18 cellular contexts compared by ENCODE assay signal in the genomic region with DNA sequence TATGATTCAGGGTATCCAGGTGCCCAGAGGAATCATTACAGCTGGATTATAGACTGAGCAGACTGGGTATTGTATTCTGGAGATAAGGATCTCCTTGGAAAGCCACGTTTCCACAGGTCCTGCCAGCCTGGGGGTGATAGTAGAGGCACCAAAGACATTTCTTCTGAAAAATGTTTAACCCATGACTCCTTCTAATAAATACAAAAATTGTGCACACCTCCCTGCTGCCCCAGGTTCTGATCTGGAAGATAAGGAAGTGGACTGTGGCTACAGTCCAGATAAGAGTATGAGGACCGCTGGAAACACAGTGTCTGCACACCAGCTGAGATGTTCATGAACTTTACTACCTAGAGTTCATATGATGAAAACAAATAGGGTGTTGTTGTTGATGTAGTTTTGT.
DNase-seq lines count a peak whose midpoint lies in the region; ATAC-seq, FAIRE-seq and TF ChIP-seq lines count a peak whose summit lies in the region.
"Had no signal": no experiment of that assay in that cellular context is flagged by ENCODE, and none has a peak within 500 bp of the region (broad histone marks: within the 10 kb centered on the region; RNA-seq: fewer than 3 reads in every experiment).

No MANE protein-coding gene starts in this region.

- no peak overlapping the region for H2AK5ac ChIP-seq in trophoblast cell (ENCODE audit: low read length)

- no peak for ATAC-seq in HepG2
- ATAC-seq in K562: no peak
- no peak for ATAC-seq in WTC11
- no peak for ATAC-seq in stimulated activated naive CD8-positive, alpha-beta T cell treated with anti-CD3 and anti-CD28 coated beads, Interleukin-15, amount 100 ng/mL, for 72 hours

- H2AFZ ChIP-seq in HepG2 (ENCODE audit: low read length): no peak overlapping the region
- H2AFZ ChIP-seq in K562 (ENCODE audit: low read depth, low read length): no peak overlapping the region
- H2AFZ ChIP-seq in trophoblast cell (ENCODE audit: insufficient read depth, low read length, poor library complexity): no peak overlapping the region
- H2AFZ ChIP-seq: GM23248 had no signal

- WGBS in liver: 57% methylated on average over 2 of the region's 2 CpGs
- WGBS in HepG2 (ENCODE audit: low lambda C conversion rate): 10% methylated on average over 2 of the region's 2 CpGs
- 0% methylated on average over 2 of the region's 2 CpGs for WGBS in K562 (ENCODE audit: insufficient coverage, low coverage, missing lambda C conversion rate)
- WGBS in trophoblast cell (ENCODE audit: extremely low coverage, insufficient coverage, insufficient read length): no CpG with 5 or more reads among the region's 2 CpGs

- no peak overlapping the region for H3K23ac ChIP-seq in trophoblast cell (ENCODE audit: low read length)

- no peaks in the 10 kb centered on the region for H3K9me3 ChIP-seq in liver (ENCODE audit: control insufficient read depth in 4 of 4, low read length in 3 of 4)
- H3K9me3 ChIP-seq in HepG2 (ENCODE audit: low read length): no peaks in the 10 kb centered on the region
- no peaks in the 10 kb centered on the region for H3K9me3 ChIP-seq in K562 (replicated peaks; ENCODE audit: control insufficient read depth, insufficient read depth, low read depth, low read length)
- peaks cover 2% of the 10 kb centered on the region for H3K9me3 ChIP-seq in trophoblast cell (ENCODE audit: insufficient read depth, low read depth, low read length)
- H3K9me3 ChIP-seq: BE2C, HAP-1 had no signal

- H3K4me2 ChIP-seq in HepG2 (ENCODE audit: low read depth, low read length): no peak overlapping the region
- H3K4me2 ChIP-seq in K562 (ENCODE audit: insufficient read depth, low read length): no peak overlapping the region
- H3K4me2 ChIP-seq in trophoblast cell (ENCODE audit: low read length): no peak overlapping the region

- peaks cover 0 to 3% (median 3%) of the 10 kb centered on the region in 4 donors for H3K36me3 ChIP-seq in liver (ENCODE audit: control insufficient read depth in 4 of 4, insufficient read depth in 3 of 4, low read depth in 1 of 4, low read length in 3 of 4)
- H3K36me3 ChIP-seq in HepG2 (replicated peaks in 1 of 2; ENCODE audit: control insufficient read depth in 1 of 2, insufficient read depth in 2 of 2, low read length in 2 of 2): no peaks in the 10 kb centered on the region
- H3K36me3 ChIP-seq in K562 (ENCODE audit: control insufficient read depth, insufficient read depth, low read length): no peaks in the 10 kb centered on the region
- H3K36me3 ChIP-seq in trophoblast cell (ENCODE audit: control insufficient read depth in 1 of 2, insufficient read depth in 2 of 2, low read length in 2 of 2): no peaks in the 10 kb centered on the region
- H3K36me3 ChIP-seq: BE2C, HAP-1 had no signal

- no peak for TF ChIP-seq CTCF in liver (IDR thresholded peaks at IDR 0.05; ENCODE audit: low read depth, low read length, missing input control)
- TF ChIP-seq CTCF in HepG2 (CRISPR knock-in tag; IDR thresholded peaks at IDR 0.05): no peak
- TF ChIP-seq CTCF in K562 (IDR thresholded peaks at IDR 0.05 in 2 of 3, conservative IDR thresholded peaks at IDR 0.05 in 1 of 3; ENCODE audit: insufficient read depth in 2 of 3, low read depth in 1 of 3, low read length in 3 of 3): no peak
- no peak for TF ChIP-seq CTCF in WTC11 (IDR thresholded peaks at IDR 0.05)

- BruUV-seq in HepG2 (replicated peaks; lab: Mats Ljungman, UMichigan) (no TSS peak), K562 (replicated peaks; lab: Mats Ljungman, UMichigan) (no TSS peak)

- TF ChIP-seq EP300 in HepG2 (IDR thresholded peaks at IDR 0.05; ENCODE audit: low read depth in 2 of 2, low read length in 2 of 2) (no peak), HepG2 (CRISPR knock-in tag; IDR thresholded peaks at IDR 0.05; ENCODE audit: borderline replicate concordance) (no peak), K562 (IDR thresholded peaks at IDR 0.05; ENCODE audit: low read length) (no peak)

- CTCF ChIA-PET in HepG2 (lab: Yijun Ruan, JAX; ENCODE audit: low intra/inter-chr PET ratio, low total read pairs) (no interaction called here), K562 (lab: Yijun Ruan, JAX; ENCODE audit: low intra/inter-chr PET ratio) (no interaction called here), WTC11 (lab: Charles Lee) (interaction anchor here (1.1 kb wide), 1 partner anchor 14 kb away, joined by 3 read pairs; no protein-coding TSS in a partner anchor)
- CTCF ChIA-PET in activated CD4-positive, alpha-beta memory T cell treated with anti-CD3 and anti-CD28 coated beads, Interleukin-2, amount 10 ng/mL, durations not matched to agents 7 days and 5 days (lab: Charles Lee): no interaction called here

- H4K20me1 ChIP-seq in HepG2 (ENCODE audit: insufficient read depth, low read length) (no peaks in the 10 kb centered on the region), K562 (replicated peaks; ENCODE audit: control insufficient read depth, insufficient read depth, low read length) (no peaks in the 10 kb centered on the region)

- H3K9ac ChIP-seq in liver (ENCODE audit: low read depth in 1 of 2, low read length in 2 of 2) (no peak overlapping the region), HepG2 (ENCODE audit: insufficient read depth, low read depth, low read length) (no peak overlapping the region), K562 (ENCODE audit: insufficient read depth in 1 of 2, low read depth in 2 of 2, low read length in 2 of 2) (no peak overlapping the region), trophoblast cell (ENCODE audit: low read length) (no peak overlapping the region)
- H3K9ac ChIP-seq: GM23248 had no signal

- no peaks in the 10 kb centered on the region for H3K9me3 Mint-ChIP-seq in WTC11
- no peaks in the 10 kb centered on the region for H3K9me3 Mint-ChIP-seq in stimulated activated naive CD8-positive, alpha-beta T cell treated with anti-CD3 and anti-CD28 coated beads, Interleukin-15, amount 100 ng/mL, for 72 hours
- H3K9me3 Mint-ChIP-seq in activated CD4-positive, alpha-beta memory T cell treated with anti-CD3 and anti-CD28 coated beads, Interleukin-2, amount 10 ng/mL, durations not matched to agents 7 days and 5 days: no peaks in the 10 kb centered on the region
- H3K9me3 Mint-ChIP-seq: CD4-positive, alpha-beta T cell had no signal

- no peak overlapping the region for H3K27ac Mint-ChIP-seq in WTC11
- H3K27ac Mint-ChIP-seq in stimulated activated naive CD8-positive, alpha-beta T cell treated with anti-CD3 and anti-CD28 coated beads, Interleukin-15, amount 100 ng/mL, for 72 hours: peak overlapping the region in 1 of 2 donors; percentile 5
- no peak overlapping the region for H3K27ac Mint-ChIP-seq in activated CD4-positive, alpha-beta memory T cell treated with anti-CD3 and anti-CD28 coated beads, Interleukin-2, amount 10 ng/mL, durations not matched to agents 7 days and 5 days
- H3K27ac Mint-ChIP-seq: CD4-positive, alpha-beta T cell had no signal

- no peaks in the 10 kb centered on the region for H3K27me3 Mint-ChIP-seq in WTC11 (ENCODE audit: low read depth)
- peaks cover 40% of the 10 kb centered on the region for H3K27me3 Mint-ChIP-seq in stimulated activated naive CD8-positive, alpha-beta T cell treated with anti-CD3 and anti-CD28 coated beads, Interleukin-15, amount 100 ng/mL, for 72 hours
- peaks cover 44% of the 10 kb centered on the region for H3K27me3 Mint-ChIP-seq in activated CD4-positive, alpha-beta memory T cell treated with anti-CD3 and anti-CD28 coated beads, Interleukin-2, amount 10 ng/mL, durations not matched to agents 7 days and 5 days

- H3K4ac ChIP-seq in trophoblast cell (ENCODE audit: low read depth, low read length): no peak overlapping the region

- no peaks in the 10 kb centered on the region for H3K9me1 ChIP-seq in K562 (ENCODE audit: control insufficient read depth, insufficient read depth, low read length)

- in situ Hi-C loops in HepG2 (cut with HindIII; ENCODE audit: extremely low pct_ligation_motif_present, low pct_unique_long_range_greater_than_20kb): no loop called here
- in situ Hi-C loops in K562 (cut with MboI): no loop called here

- H3K27me3 ChIP-seq in liver (ENCODE audit: control insufficient read depth in 4 of 4, insufficient read depth in 4 of 4, low read length in 3 of 4): no peaks in the 10 kb centered on the region
- no peaks in the 10 kb centered on the region for H3K27me3 ChIP-seq in HepG2 (ENCODE audit: control insufficient read depth in 1 of 2, insufficient read depth in 2 of 2, low read length in 2 of 2)
- H3K27me3 ChIP-seq in K562 (ENCODE audit: control insufficient read depth in 2 of 2, insufficient read depth in 2 of 2, low read length in 2 of 2): no peaks in the 10 kb centered on the region
- H3K27me3 ChIP-seq in trophoblast cell (ENCODE audit: insufficient read depth, low read length): no peaks in the 10 kb centered on the region
- H3K27me3 ChIP-seq: BE2C had no signal

- no peak overlapping the region for H4K12ac ChIP-seq in trophoblast cell (ENCODE audit: low read depth, low read length)

- peaks cover 2% of the 10 kb centered on the region for H3K79me1 ChIP-seq in trophoblast cell (ENCODE audit: low read length)

- no peak overlapping the region for H2BK120ac ChIP-seq in trophoblast cell (ENCODE audit: insufficient read depth, low read length, poor library complexity)

- H2BK12ac ChIP-seq in trophoblast cell (ENCODE audit: low read length): no peak overlapping the region

- no peak for TF ChIP-seq RAD21 in liver (IDR thresholded peaks at IDR 0.05)
- no peak for TF ChIP-seq RAD21 in HepG2 (CRISPR knock-in tag; IDR thresholded peaks at IDR 0.05)
- TF ChIP-seq RAD21 in K562 (CRISPR knock-in tag; conservative IDR thresholded peaks at IDR 0.05 in 1 of 2, IDR thresholded peaks at IDR 0.05 in 1 of 2): no peak

- no peak overlapping the region for H3K14ac ChIP-seq in trophoblast cell (ENCODE audit: low read length)

- H3K4me1 ChIP-seq in liver (ENCODE audit: control insufficient read depth in 4 of 4, insufficient read depth in 4 of 4, low read length in 3 of 4) (no peaks in the 10 kb centered on the region), HepG2 (ENCODE audit: insufficient read depth, low read length) (peaks cover 24% of the 10 kb centered on the region), K562 (replicated peaks in 1 of 2; ENCODE audit: control insufficient read depth in 2 of 2, insufficient read depth in 2 of 2, low read length in 2 of 2) (peaks cover 3 to 21% of the 10 kb centered on the region in 2 experiments), trophoblast cell (ENCODE audit: control insufficient read depth in 1 of 2, insufficient read depth in 2 of 2, low read length in 2 of 2) (peaks cover 4 to 11% of the 10 kb centered on the region in 2 experiments)
- H3K4me1 ChIP-seq: BE2C, HAP-1 had no signal

- DNase-seq in HepG2 (ENCODE audit: low spot score): no peak
- DNase-seq in K562 (ENCODE audit: extremely low read depth in 1 of 4, low spot score in 3 of 4): no peak
- peak; percentile 59 to 84 for DNase-seq in trophoblast cell
- no peak for DNase-seq in WTC11 (ENCODE audit: low spot score)
- no peak for DNase-seq in stimulated activated naive CD8-positive, alpha-beta T cell treated with anti-CD3 and anti-CD28 coated beads, Interleukin-15, amount 100 ng/mL, for 72 hours
- DNase-seq in activated CD4-positive, alpha-beta memory T cell treated with anti-CD3 and anti-CD28 coated beads, Interleukin-2, amount 10 ng/mL, durations not matched to agents 7 days and 5 days: no peak
- DNase-seq: 8988T; BE2C; CD4-positive, alpha-beta T cell; DMS153; DMS79; GDM1; GM23248 had no signal

- no peaks in the 10 kb centered on the region for H3K4me1 Mint-ChIP-seq in WTC11
- peaks cover 49% of the 10 kb centered on the region for H3K4me1 Mint-ChIP-seq in stimulated activated naive CD8-positive, alpha-beta T cell treated with anti-CD3 and anti-CD28 coated beads, Interleukin-15, amount 100 ng/mL, for 72 hours
- H3K4me1 Mint-ChIP-seq in activated CD4-positive, alpha-beta memory T cell treated with anti-CD3 and anti-CD28 coated beads, Interleukin-2, amount 10 ng/mL, durations not matched to agents 7 days and 5 days: peaks cover 21% of the 10 kb centered on the region

- H4K8ac ChIP-seq in trophoblast cell (ENCODE audit: low read depth, low read length): no peak overlapping the region

- intact Hi-C loops in HepG2 (cut with micrococcal nuclease; ENCODE audit: unreplicated experiment): no loop called here
- intact Hi-C loops in K562 (cut with micrococcal nuclease): no loop called here

- H3K4me3 ChIP-seq in liver (ENCODE audit: low read depth in 1 of 3, low read length in 3 of 3): no peak overlapping the region
- no peak overlapping the region for H3K4me3 ChIP-seq in HepG2 (replicated peaks in 1 of 3; ENCODE audit: insufficient read depth in 1 of 3, low read depth in 2 of 3, low read length in 3 of 3)
- H3K4me3 ChIP-seq in K562: no peak overlapping the region
- H3K4me3 ChIP-seq in trophoblast cell (ENCODE audit: low read depth, low read length): no peak overlapping the region
- H3K4me3 ChIP-seq: GM23248, HAP-1 had no signal

- H4K91ac ChIP-seq in trophoblast cell (ENCODE audit: low read depth, low read length): no peak overlapping the region

- no peak for FAIRE-seq in HepG2 (lab: Jason Lieb, UNC)
- FAIRE-seq in K562 (lab: Jason Lieb, UNC): no peak
- FAIRE-seq: GM12892, GM18507 had no signal

- H3K4me3 Mint-ChIP-seq in WTC11: no peak overlapping the region
- H3K4me3 Mint-ChIP-seq in stimulated activated naive CD8-positive, alpha-beta T cell treated with anti-CD3 and anti-CD28 coated beads, Interleukin-15, amount 100 ng/mL, for 72 hours: no peak overlapping the region
- H3K4me3 Mint-ChIP-seq in activated CD4-positive, alpha-beta memory T cell treated with anti-CD3 and anti-CD28 coated beads, Interleukin-2, amount 10 ng/mL, durations not matched to agents 7 days and 5 days: no peak overlapping the region
- H3K4me3 Mint-ChIP-seq: CD4-positive, alpha-beta T cell had no signal

- no peak for TF ChIP-seq POLR2A in HepG2 (IDR thresholded peaks at IDR 0.05; ENCODE audit: insufficient read depth in 1 of 2, low read depth in 2 of 2, low read length in 2 of 2)
- TF ChIP-seq POLR2A in K562 (conservative IDR thresholded peaks at IDR 0.05): no peak

- H3K27ac ChIP-seq in liver (ENCODE audit: low read depth in 1 of 2, low read length in 2 of 2) (no peak overlapping the region), HepG2 (ENCODE audit: extremely low read length, insufficient read depth, low read length) (no peak overlapping the region), K562 (ENCODE audit: extremely low read depth, low read depth, low read length) (no peak overlapping the region), trophoblast cell (ENCODE audit: low read depth, low read length) (no peak overlapping the region)
- H3K27ac ChIP-seq: C4-2B, GM23248 had no signal

- no peak overlapping the region for H3K18ac ChIP-seq in trophoblast cell (ENCODE audit: low read length)

- no peaks in the 10 kb centered on the region for H3K79me2 ChIP-seq in HepG2 (ENCODE audit: insufficient read depth, low read length)
- H3K79me2 ChIP-seq in K562 (ENCODE audit: control insufficient read depth, insufficient read depth, low read length): no peaks in the 10 kb centered on the region
- no peaks in the 10 kb centered on the region for H3K79me2 ChIP-seq in trophoblast cell (ENCODE audit: control insufficient read depth, insufficient read depth, low read length, poor library complexity)

- no peak overlapping the region for H2BK5ac ChIP-seq in trophoblast cell (ENCODE audit: low read depth, low read length, poor library complexity)

- peaks cover 10% of the 10 kb centered on the region; the same call in 1 of the 2 replicates for H3K36me3 Mint-ChIP-seq in WTC11
- H3K36me3 Mint-ChIP-seq in activated CD4-positive, alpha-beta memory T cell treated with anti-CD3 and anti-CD28 coated beads, Interleukin-2, amount 10 ng/mL, durations not matched to agents 7 days and 5 days (ENCODE audit: low read depth): no peaks in the 10 kb centered on the region

- POLR2A ChIA-PET in HepG2 (lab: Yijun Ruan, JAX): interaction anchor here (1.4 kb wide), 1 partner anchor 9 kb away, joined by 3 read pairs; no protein-coding TSS in a partner anchor
- POLR2A ChIA-PET in K562 (lab: Yijun Ruan, JAX): no interaction called here
- POLR2A ChIA-PET in WTC11 (lab: Charles Lee): no interaction called here
- POLR2A ChIA-PET in activated CD4-positive, alpha-beta memory T cell treated with anti-CD3 and anti-CD28 coated beads, Interleukin-2, amount 10 ng/mL, durations not matched to agents 7 days and 5 days (lab: Charles Lee): no interaction called here

Comparison
In these comparisons a context has a peak if more than half of its experiments do, and no peak if none do; other contexts are left out.
1. DNase-seq: peak in trophoblast cell (2 of 2); none in HepG2 (single experiment), K562 (0 of 4), WTC11 (single experiment), stimulated activated naive CD8-positive, alpha-beta T cell treated with anti-CD3 and anti-CD28 coated beads, Interleukin-15, amount 100 ng/mL, for 72 hours (0 of 2) and activated CD4-positive, alpha-beta memory T cell treated with anti-CD3 and anti-CD28 coated beads, Interleukin-2, amount 10 ng/mL, durations not matched to agents 7 days and 5 days (single experiment).